Comparison of ENCODE assay signal across 1 cellular context in the genomic region with DNA sequence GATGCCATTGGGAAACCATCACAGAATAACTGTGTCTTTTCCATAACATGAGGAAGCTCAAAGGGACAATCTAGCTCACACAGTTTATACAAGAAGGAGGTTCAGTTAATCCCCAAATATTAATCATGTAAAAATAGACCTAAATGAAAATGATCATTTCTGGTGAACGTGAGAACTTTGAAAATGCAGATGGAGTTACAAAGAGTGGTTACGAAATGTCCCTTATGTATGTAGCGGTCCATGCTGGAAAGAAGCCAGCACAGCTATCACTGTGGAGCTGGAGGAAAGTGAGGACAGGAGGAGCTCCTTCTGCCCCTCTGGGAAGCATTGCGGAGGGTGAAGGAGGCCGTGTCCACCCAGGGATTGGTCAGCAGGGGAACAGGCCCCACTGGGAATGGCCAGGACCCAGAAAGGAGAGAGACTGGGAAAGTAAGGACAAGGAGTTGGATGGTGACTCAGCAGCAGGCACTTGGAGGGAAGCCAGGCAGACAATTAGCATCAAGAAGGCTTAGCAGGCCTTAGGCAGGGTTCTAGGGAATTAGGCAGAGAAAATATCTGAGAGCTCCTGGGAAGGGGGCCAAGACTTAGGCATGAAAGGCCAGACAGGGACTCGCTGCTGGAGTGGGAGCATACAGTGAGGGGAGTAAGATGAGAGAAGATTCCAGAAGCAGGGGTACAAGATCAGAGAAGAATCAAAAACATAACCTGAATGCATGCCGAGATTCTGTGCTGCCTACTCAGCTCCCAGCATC.
TF ChIP-seq lines count a peak whose summit lies in the region.

No MANE protein-coding gene starts in this region.

TF ChIP-seq in HEK293, 187 proteins besides CTCF, POLR2A, EP300 and RAD21 (continued from another document and continues in another):
- TF ChIP-seq, protein P1, sequence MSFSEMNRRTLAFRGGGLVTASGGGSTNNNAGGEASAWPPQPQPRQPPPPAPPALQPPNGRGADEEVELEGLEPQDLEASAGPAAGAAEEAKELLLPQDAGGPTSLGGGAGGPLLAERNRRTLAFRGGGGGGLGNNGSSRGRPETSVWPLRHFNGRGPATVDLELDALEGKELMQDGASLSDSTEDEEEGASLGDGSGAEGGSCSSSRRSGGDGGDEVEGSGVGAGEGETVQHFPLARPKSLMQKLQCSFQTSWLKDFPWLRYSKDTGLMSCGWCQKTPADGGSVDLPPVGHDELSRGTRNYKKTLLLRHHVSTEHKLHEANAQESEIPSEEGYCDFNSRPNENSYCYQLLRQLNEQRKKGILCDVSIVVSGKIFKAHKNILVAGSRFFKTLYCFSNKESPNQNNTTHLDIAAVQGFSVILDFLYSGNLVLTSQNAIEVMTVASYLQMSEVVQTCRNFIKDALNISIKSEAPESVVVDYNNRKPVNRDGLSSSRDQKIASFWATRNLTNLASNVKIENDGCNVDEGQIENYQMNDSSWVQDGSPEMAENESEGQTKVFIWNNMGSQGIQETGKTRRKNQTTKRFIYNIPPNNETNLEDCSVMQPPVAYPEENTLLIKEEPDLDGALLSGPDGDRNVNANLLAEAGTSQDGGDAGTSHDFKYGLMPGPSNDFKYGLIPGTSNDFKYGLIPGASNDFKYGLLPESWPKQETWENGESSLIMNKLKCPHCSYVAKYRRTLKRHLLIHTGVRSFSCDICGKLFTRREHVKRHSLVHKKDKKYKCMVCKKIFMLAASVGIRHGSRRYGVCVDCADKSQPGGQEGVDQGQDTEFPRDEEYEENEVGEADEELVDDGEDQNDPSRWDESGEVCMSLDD (tag by site-specific recombination; IDR thresholded peaks at IDR 0.05), result 0 out of 2 replicates have a peak, but pooled peaks have one; percentile 37
- TF ChIP-seq ZNF623 (tag by site-specific recombination; IDR thresholded peaks at IDR 0.05) (no peak), ZSCAN16 (tag by site-specific recombination; IDR thresholded peaks at IDR 0.05) (no peak), ZNF76 (tag by site-specific recombination; IDR thresholded peaks at IDR 0.05; ENCODE audit: borderline replicate concordance, low read depth) (no peak), ZNF664 (tag by site-specific recombination; IDR thresholded peaks at IDR 0.05) (no peak), ZBTB7A (tag by site-specific recombination; IDR thresholded peaks at IDR 0.05; ENCODE audit: low read depth) (no peak), ZNF302 (tag by site-specific recombination; IDR thresholded peaks at IDR 0.05; ENCODE audit: low read depth) (no peak), ZNF324 (tag by site-specific recombination; IDR thresholded peaks at IDR 0.05) (no peak), ZNF776 (tag by site-specific recombination; IDR thresholded peaks at IDR 0.05; ENCODE audit: borderline replicate concordance) (no peak), OSR2 (tag by site-specific recombination; IDR thresholded peaks at IDR 0.05) (peak; percentile 53), ZNF660 (tag by site-specific recombination; IDR thresholded peaks at IDR 0.05) (no peak), SCRT2 (tag by site-specific recombination; IDR thresholded peaks at IDR 0.05) (no peak), ZNF768 (tag by site-specific recombination; IDR thresholded peaks at IDR 0.05) (no peak), ZNF555 (tag by site-specific recombination; conservative IDR thresholded peaks at IDR 0.05) (no peak), KLF1 (tag by site-specific recombination; IDR thresholded peaks at IDR 0.05) (no peak), ZNF785 (tag by site-specific recombination; IDR thresholded peaks at IDR 0.05) (no peak), ZNF670 (tag by site-specific recombination; IDR thresholded peaks at IDR 0.05; ENCODE audit: low read depth) (no peak), ZBTB1 (tag by site-specific recombination; IDR thresholded peaks at IDR 0.05) (no peak), ZNF654 (tag by site-specific recombination; IDR thresholded peaks at IDR 0.05; ENCODE audit: low read depth) (no peak), RBAK (tag by site-specific recombination; IDR thresholded peaks at IDR 0.05) (no peak), ZNF707 (tag by site-specific recombination; IDR thresholded peaks at IDR 0.05) (peak; percentile 92), ZFHX2 (tag by site-specific recombination; conservative IDR thresholded peaks at IDR 0.05) (no peak), ZEB2 (tag by site-specific recombination; IDR thresholded peaks at IDR 0.05) (peak; percentile 67; the same call in 1 of the 2 replicates), GLIS1 (tag by site-specific recombination; IDR thresholded peaks at IDR 0.05) (peak; percentile 95), ZNF610 (tag by site-specific recombination; IDR thresholded peaks at IDR 0.05; ENCODE audit: borderline replicate concordance) (no peak), ZNF561 (tag by site-specific recombination; IDR thresholded peaks at IDR 0.05; ENCODE audit: borderline replicate concordance) (no peak), ZNF266 (tag by site-specific recombination; IDR thresholded peaks at IDR 0.05; ENCODE audit: low read depth) (no peak), ZNF23 (tag by site-specific recombination; IDR thresholded peaks at IDR 0.05; ENCODE audit: borderline replicate concordance) (no peak), ZNF837 (tag by site-specific recombination; IDR thresholded peaks at IDR 0.05) (no peak), ZFP3 (tag by site-specific recombination; IDR thresholded peaks at IDR 0.05; ENCODE audit: low read depth) (no peak), SCRT1 (tag by site-specific recombination; IDR thresholded peaks at IDR 0.05; ENCODE audit: borderline replicate concordance) (no peak), ZNF169 (tag by site-specific recombination; IDR thresholded peaks at IDR 0.05) (no peak), ZNF174 (tag by site-specific recombination; IDR thresholded peaks at IDR 0.05) (no peak), ZNF433 (tag by site-specific recombination; IDR thresholded peaks at IDR 0.05; ENCODE audit: low read depth) (no peak), ZNF16 (tag by site-specific recombination; IDR thresholded peaks at IDR 0.05; ENCODE audit: low read depth) (no peak), KLF10 (tag by site-specific recombination; IDR thresholded peaks at IDR 0.05) (no peak), GFI1B (tag by site-specific recombination; IDR thresholded peaks at IDR 0.05) (no peak)
- TF ChIP-seq, protein P2, sequence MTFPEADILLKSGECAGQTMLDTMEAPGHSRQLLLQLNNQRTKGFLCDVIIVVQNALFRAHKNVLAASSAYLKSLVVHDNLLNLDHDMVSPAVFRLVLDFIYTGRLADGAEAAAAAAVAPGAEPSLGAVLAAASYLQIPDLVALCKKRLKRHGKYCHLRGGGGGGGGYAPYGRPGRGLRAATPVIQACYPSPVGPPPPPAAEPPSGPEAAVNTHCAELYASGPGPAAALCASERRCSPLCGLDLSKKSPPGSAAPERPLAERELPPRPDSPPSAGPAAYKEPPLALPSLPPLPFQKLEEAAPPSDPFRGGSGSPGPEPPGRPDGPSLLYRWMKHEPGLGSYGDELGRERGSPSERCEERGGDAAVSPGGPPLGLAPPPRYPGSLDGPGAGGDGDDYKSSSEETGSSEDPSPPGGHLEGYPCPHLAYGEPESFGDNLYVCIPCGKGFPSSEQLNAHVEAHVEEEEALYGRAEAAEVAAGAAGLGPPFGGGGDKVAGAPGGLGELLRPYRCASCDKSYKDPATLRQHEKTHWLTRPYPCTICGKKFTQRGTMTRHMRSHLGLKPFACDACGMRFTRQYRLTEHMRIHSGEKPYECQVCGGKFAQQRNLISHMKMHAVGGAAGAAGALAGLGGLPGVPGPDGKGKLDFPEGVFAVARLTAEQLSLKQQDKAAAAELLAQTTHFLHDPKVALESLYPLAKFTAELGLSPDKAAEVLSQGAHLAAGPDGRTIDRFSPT (tag by site-specific recombination; IDR thresholded peaks at IDR 0.05), result no peak
- TF ChIP-seq, protein P3, sequence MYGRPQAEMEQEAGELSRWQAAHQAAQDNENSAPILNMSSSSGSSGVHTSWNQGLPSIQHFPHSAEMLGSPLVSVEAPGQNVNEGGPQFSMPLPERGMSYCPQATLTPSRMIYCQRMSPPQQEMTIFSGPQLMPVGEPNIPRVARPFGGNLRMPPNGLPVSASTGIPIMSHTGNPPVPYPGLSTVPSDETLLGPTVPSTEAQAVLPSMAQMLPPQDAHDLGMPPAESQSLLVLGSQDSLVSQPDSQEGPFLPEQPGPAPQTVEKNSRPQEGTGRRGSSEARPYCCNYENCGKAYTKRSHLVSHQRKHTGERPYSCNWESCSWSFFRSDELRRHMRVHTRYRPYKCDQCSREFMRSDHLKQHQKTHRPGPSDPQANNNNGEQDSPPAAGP (tag by site-specific recombination; IDR thresholded peaks at IDR 0.05), result no peak
- TF ChIP-seq, protein P4, sequence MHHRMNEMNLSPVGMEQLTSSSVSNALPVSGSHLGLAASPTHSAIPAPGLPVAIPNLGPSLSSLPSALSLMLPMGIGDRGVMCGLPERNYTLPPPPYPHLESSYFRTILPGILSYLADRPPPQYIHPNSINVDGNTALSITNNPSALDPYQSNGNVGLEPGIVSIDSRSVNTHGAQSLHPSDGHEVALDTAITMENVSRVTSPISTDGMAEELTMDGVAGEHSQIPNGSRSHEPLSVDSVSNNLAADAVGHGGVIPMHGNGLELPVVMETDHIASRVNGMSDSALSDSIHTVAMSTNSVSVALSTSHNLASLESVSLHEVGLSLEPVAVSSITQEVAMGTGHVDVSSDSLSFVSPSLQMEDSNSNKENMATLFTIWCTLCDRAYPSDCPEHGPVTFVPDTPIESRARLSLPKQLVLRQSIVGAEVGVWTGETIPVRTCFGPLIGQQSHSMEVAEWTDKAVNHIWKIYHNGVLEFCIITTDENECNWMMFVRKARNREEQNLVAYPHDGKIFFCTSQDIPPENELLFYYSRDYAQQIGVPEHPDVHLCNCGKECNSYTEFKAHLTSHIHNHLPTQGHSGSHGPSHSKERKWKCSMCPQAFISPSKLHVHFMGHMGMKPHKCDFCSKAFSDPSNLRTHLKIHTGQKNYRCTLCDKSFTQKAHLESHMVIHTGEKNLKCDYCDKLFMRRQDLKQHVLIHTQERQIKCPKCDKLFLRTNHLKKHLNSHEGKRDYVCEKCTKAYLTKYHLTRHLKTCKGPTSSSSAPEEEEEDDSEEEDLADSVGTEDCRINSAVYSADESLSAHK (tag by site-specific recombination; IDR thresholded peaks at IDR 0.05), result no peak
- TF ChIP-seq, protein P5, sequence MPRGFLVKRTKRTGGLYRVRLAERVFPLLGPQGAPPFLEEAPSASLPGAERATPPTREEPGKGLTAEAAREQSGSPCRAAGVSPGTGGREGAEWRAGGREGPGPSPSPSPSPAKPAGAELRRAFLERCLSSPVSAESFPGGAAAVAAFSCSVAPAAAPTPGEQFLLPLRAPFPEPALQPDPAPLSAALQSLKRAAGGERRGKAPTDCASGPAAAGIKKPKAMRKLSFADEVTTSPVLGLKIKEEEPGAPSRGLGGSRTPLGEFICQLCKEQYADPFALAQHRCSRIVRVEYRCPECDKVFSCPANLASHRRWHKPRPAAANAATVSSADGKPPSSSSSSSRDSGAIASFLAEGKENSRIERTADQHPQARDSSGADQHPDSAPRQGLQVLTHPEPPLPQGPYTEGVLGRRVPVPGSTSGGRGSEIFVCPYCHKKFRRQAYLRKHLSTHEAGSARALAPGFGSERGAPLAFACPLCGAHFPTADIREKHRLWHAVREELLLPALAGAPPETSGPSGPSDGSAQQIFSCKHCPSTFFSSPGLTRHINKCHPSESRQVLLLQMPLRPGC (tag by site-specific recombination; IDR thresholded peaks at IDR 0.05), result no peak
- TF ChIP-seq, protein P6, sequence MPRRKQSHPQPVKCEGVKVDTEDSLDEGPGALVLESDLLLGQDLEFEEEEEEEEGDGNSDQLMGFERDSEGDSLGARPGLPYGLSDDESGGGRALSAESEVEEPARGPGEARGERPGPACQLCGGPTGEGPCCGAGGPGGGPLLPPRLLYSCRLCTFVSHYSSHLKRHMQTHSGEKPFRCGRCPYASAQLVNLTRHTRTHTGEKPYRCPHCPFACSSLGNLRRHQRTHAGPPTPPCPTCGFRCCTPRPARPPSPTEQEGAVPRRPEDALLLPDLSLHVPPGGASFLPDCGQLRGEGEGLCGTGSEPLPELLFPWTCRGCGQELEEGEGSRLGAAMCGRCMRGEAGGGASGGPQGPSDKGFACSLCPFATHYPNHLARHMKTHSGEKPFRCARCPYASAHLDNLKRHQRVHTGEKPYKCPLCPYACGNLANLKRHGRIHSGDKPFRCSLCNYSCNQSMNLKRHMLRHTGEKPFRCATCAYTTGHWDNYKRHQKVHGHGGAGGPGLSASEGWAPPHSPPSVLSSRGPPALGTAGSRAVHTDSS (tag by site-specific recombination; IDR thresholded peaks at IDR 0.05), result no peak
- TF ChIP-seq, protein P7, sequence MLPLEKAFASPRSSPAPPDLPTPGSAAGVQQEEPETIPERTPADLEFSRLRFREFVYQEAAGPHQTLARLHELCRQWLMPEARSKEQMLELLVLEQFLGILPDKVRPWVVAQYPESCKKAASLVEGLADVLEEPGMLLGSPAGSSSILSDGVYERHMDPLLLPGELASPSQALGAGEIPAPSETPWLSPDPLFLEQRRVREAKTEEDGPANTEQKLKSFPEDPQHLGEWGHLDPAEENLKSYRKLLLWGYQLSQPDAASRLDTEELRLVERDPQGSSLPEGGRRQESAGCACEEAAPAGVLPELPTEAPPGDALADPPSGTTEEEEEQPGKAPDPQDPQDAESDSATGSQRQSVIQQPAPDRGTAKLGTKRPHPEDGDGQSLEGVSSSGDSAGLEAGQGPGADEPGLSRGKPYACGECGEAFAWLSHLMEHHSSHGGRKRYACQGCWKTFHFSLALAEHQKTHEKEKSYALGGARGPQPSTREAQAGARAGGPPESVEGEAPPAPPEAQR (tag by site-specific recombination; IDR thresholded peaks at IDR 0.05), result no peak
- TF ChIP-seq, protein P8, sequence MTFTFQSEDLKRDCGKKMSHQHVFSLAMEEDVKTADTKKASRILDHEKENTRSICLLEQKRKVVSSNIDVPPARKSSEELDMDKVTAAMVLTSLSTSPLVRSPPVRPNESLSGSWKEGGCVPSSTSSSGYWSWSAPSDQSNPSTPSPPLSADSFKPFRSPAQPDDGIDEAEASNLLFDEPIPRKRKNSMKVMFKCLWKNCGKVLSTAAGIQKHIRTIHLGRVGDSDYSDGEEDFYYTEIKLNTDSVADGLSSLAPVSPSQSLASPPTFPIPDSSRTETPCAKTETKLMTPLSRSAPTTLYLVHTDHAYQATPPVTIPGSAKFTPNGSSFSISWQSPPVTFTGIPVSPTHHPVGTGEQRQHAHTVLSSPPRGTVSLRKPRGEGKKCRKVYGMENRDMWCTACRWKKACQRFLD (tag by site-specific recombination; IDR thresholded peaks at IDR 0.05), result no peak
